ENCODE assay signal across 9 cellular contexts in the genomic region with DNA sequence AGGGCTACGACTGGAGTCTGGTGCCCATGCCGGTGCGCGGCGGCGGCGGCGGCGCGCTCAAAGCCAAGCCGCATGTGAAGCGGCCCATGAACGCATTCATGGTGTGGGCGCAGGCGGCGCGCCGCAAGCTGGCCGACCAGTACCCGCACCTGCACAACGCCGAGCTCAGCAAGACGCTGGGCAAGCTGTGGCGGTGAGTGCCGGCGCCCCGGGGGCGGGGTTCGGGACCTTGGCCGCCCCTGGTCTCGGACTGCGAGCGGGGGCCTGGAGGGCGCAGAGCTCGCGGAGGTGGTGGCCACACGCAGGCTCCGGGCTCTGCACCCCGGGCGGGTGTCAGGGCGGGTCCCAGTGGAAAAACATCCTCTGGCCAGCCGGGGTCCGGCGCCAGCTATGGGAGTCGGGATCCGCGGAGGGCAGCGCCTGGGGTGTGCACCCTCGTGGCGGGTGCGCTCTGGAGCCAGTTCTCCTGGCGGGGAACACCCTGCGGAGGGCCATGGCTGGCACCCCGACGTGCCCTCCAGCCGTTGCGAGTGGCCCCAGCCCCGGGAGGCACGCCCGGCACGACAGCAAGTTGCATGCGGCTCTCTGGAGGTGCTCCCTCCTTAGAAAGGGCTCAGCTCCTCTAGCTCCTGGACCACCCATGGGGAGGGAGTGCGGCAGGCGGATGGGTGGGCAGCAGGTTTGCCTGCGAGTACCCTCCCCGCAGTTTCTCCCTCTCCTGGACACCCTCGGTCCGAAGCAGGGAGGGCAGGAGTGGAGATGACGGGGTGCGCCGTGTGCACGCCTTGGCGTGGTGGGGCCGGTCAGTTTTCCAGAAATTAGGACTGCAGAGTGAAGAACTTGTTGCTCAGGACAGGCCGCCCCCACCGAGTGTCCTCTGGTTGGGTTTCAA. TPM values are rescaled to one million over a fixed set of nuclear protein-coding genes. Genes with fewer than 3 reads are reported as not detected.
DNase-seq lines count a peak whose midpoint lies in the region; ATAC-seq and TF ChIP-seq lines count a peak whose summit lies in the region.
"Had no signal": no experiment of that assay in that cellular context is flagged by ENCODE, and none has a peak within 500 bp of the region (broad histone marks: within the 10 kb centered on the region; RNA-seq: fewer than 3 reads in every experiment).

No MANE protein-coding gene starts in this region.

- TF ChIP-seq CTCF in glutamatergic neuron (IDR thresholded peaks at IDR 0.05; ENCODE audit: partially characterized antibody, unreplicated experiment), result no peak

- H3K9ac ChIP-seq in ES-I3 (ENCODE audit: low read depth, low read length), result peak overlapping the region; percentile 60

- H3K4me1 ChIP-seq in ES-I3 (ENCODE audit: insufficient read depth, low read length), result no peaks in the 10 kb centered on the region; the same call in 1 of the 2 replicates
- peaks cover 37% of the 10 kb centered on the region for H3K4me1 ChIP-seq in SJCRH30

- no peaks in the 10 kb centered on the region for H3K36me3 Mint-ChIP-seq in glutamatergic neuron (ENCODE audit: unreplicated experiment)

- peak overlapping the region; percentile 28; the same call in 1 of the 2 replicates for H3K27ac ChIP-seq in SJCRH30

- H3K4me3 ChIP-seq in SJCRH30, result peak overlapping the region; percentile 86

- peaks cover 15% of the 10 kb centered on the region for H3K4me1 Mint-ChIP-seq in glutamatergic neuron (ENCODE audit: low read depth, unreplicated experiment)

- DNase-seq in SJCRH30 (peak in 1 of 2 experiments; percentile 21), glutamatergic neuron (no peak), retina (peak; percentile 58), NCI-H1930 (lab: John Stamatoyannopoulos, UW) (no peak)
- DNase-seq: NCI-H1436 had no signal

- peaks cover 9% of the 10 kb centered on the region for H3K9me3 Mint-ChIP-seq in glutamatergic neuron (ENCODE audit: unreplicated experiment)

- H3K9me3 ChIP-seq in ES-I3 (ENCODE audit: control insufficient read depth, insufficient read depth, low read length) (no peaks in the 10 kb centered on the region), SJCRH30 (replicated peaks) (no peaks in the 10 kb centered on the region)

- ATAC-seq in GM21447 (IDR thresholded peaks at IDR 0.05; ENCODE audit: unreplicated experiment) (no peak), HG02588 (IDR thresholded peaks at IDR 0.05; ENCODE audit: unreplicated experiment) (no peak), GM21526 (IDR thresholded peaks at IDR 0.05; ENCODE audit: low FRiP score, unreplicated experiment) (no peak)

- H3K27ac Mint-ChIP-seq in glutamatergic neuron (ENCODE audit: unreplicated experiment), result no peak overlapping the region

- H3K4me3 Mint-ChIP-seq in glutamatergic neuron (ENCODE audit: unreplicated experiment), result peak overlapping the region; percentile 70

- peaks cover 14% of the 10 kb centered on the region for H3K27me3 Mint-ChIP-seq in glutamatergic neuron (ENCODE audit: unreplicated experiment)

- no peaks in the 10 kb centered on the region for H3K27me3 ChIP-seq in SJCRH30

- H3K36me3 ChIP-seq in ES-I3 (ENCODE audit: insufficient read depth, low read length) (no peaks in the 10 kb centered on the region), SJCRH30 (peaks cover 35% of the 10 kb centered on the region)

RNA-seq across cellular contexts. Expression of gene SOX8, which starts 0.8 kb away (rescaled TPM):
- 141 and 144 TPM in 2 replicates for total RNA-seq in SJCRH30 (2014; rRNA removed; shearing (Covaris generic))
- total RNA-seq in glutamatergic neuron (ENCODE audit: unreplicated experiment), result 7.0 TPM

RNA-seq across cellular contexts. Expression of gene LMF1, which starts 11.6 kb away (rescaled TPM):
- 2.3 and 2.7 TPM in 2 replicates for total RNA-seq in SJCRH30 (2014; rRNA removed; shearing (Covaris generic))
- total RNA-seq in glutamatergic neuron (ENCODE audit: unreplicated experiment), result 17.4 TPM

Comparison
In these comparisons a context has a peak if more than half of its experiments do, and no peak if none do; other contexts are left out.
1. RNA of gene SOX8, which starts 0.8 kb away (total RNA-seq): 141 to 144 TPM in SJCRH30; 7.0 TPM in glutamatergic neuron (single experiment); every median in the first group is over 10 times any median in the second.